In genomic region chr16:73092236-73092781, GRCh38 we compare ENCODE assay signal across 15 cellular contexts. TPM values are rescaled to one million over a fixed set of nuclear protein-coding genes. Genes with fewer than 3 reads are reported as not detected.
DNase-seq lines count a peak whose midpoint lies in the region; ATAC-seq and TF ChIP-seq lines count a peak whose summit lies in the region.
"Had no signal": no experiment of that assay in that cellular context is flagged by ENCODE, and none has a peak within 500 bp of the region (broad histone marks: within the 10 kb centered on the region; RNA-seq: fewer than 3 reads in every experiment).

No MANE protein-coding gene starts in this region.

- no peak for TF ChIP-seq POLR2A in NB4 (IDR thresholded peaks at IDR 0.05; ENCODE audit: extremely low read depth, insufficient read length)

- peak overlapping the region in 1 of 11 experiments; percentile 26; a peak in 1 of 22 replicates for H3K9ac ChIP-seq in BLaER1 treated with 17β-estradiol and CSF1 and Interleukin-3, amounts not matched to agents 10 nM and 100 nM
- H3K9ac ChIP-seq: GM23248 had no signal

- H3K9me3 Mint-ChIP-seq in neural crest cell (peaks cover 3% of the 10 kb centered on the region), natural killer cell (no peaks in the 10 kb centered on the region)
- no peaks in the 10 kb centered on the region for H3K9me3 Mint-ChIP-seq in naive thymus-derived CD8-positive, alpha-beta T cell
- H3K9me3 Mint-ChIP-seq: stimulated activated naive CD8-positive, alpha-beta T cell treated with anti-CD3 and anti-CD28 coated beads, Interleukin-15, amount 100 ng/mL, for 72 hours had no signal

- H3K36me3 Mint-ChIP-seq in neural crest cell (ENCODE audit: low read depth) (no peaks in the 10 kb centered on the region), natural killer cell (no peaks in the 10 kb centered on the region)
- no peaks in the 10 kb centered on the region for H3K36me3 Mint-ChIP-seq in naive thymus-derived CD8-positive, alpha-beta T cell

- H3K4me3 ChIP-seq in BLaER1 treated with 17β-estradiol and CSF1 and Interleukin-3, amounts not matched to agents 10 nM and 100 nM: no peak overlapping the region
- H3K4me3 ChIP-seq in NB4 (ENCODE audit: low read depth, low read length) (no peak overlapping the region), fibroblast of pulmonary artery (replicated peaks; ENCODE audit: low read depth, low read length) (no peak overlapping the region)
- H3K4me3 ChIP-seq: GM23248, heart right ventricle had no signal

- H3K27me3 ChIP-seq in BLaER1 treated with 17β-estradiol and CSF1 and Interleukin-3, amounts not matched to agents 10 nM and 100 nM: no peaks in the 10 kb centered on the region
- H3K27me3 ChIP-seq: heart right ventricle, neutrophil had no signal

- peaks cover 48% of the 10 kb centered on the region for H3K4me1 Mint-ChIP-seq in neural crest cell
- H3K4me1 Mint-ChIP-seq in natural killer cell: peaks cover 8 to 11% of the 10 kb centered on the region in 2 donors
- peaks cover 0 to 7% (median 2%) of the 10 kb centered on the region in 4 donors for H3K4me1 Mint-ChIP-seq in naive thymus-derived CD8-positive, alpha-beta T cell
- H3K4me1 Mint-ChIP-seq: stimulated activated naive CD8-positive, alpha-beta T cell treated with anti-CD3 and anti-CD28 coated beads, Interleukin-15, amount 100 ng/mL, for 72 hours had no signal

- peaks cover 7 to 51% (median 14%) of the 10 kb centered on the region in 10 experiments for H3K4me1 ChIP-seq in BLaER1 treated with 17β-estradiol and CSF1 and Interleukin-3, amounts not matched to agents 10 nM and 100 nM

- intact Hi-C loops in natural killer cell (cut with micrococcal nuclease): no loop called here

- 0 out of 22 replicates have a peak, but pooled peaks cover 0 to 11% (median 0%) of the 10 kb centered on the region in 11 experiments for H3K9me3 ChIP-seq in BLaER1 treated with 17β-estradiol and CSF1 and Interleukin-3, amounts not matched to agents 10 nM and 100 nM (replicated peaks in 1 of 11)
- H3K9me3 ChIP-seq: heart right ventricle, neutrophil had no signal

- H4K20me1 ChIP-seq in BLaER1 treated with 17β-estradiol and CSF1 and Interleukin-3, amounts not matched to agents 10 nM and 100 nM: no peaks in the 10 kb centered on the region

- H3K27me3 Mint-ChIP-seq in neural crest cell (ENCODE audit: low read depth) (no peaks in the 10 kb centered on the region), natural killer cell (ENCODE audit: low read depth in 2 of 2) (no peaks in the 10 kb centered on the region)
- H3K27me3 Mint-ChIP-seq in naive thymus-derived CD8-positive, alpha-beta T cell: peaks cover 0 to 3% (median 0%) of the 10 kb centered on the region in 5 donors
- H3K27me3 Mint-ChIP-seq: stimulated activated naive CD8-positive, alpha-beta T cell treated with anti-CD3 and anti-CD28 coated beads, Interleukin-15, amount 100 ng/mL, for 72 hours had no signal

- no peak for ATAC-seq in natural killer cell
- no peak for ATAC-seq in naive thymus-derived CD8-positive, alpha-beta T cell
- ATAC-seq: stimulated activated naive CD8-positive, alpha-beta T cell treated with anti-CD3 and anti-CD28 coated beads, Interleukin-15, amount 100 ng/mL, for 72 hours had no signal

- H3K4me2 ChIP-seq in BLaER1 treated with 17β-estradiol and CSF1 and Interleukin-3, amounts not matched to agents 10 nM and 100 nM: peak overlapping the region in 6 of 11 experiments; percentile 13 to 62 (median 30); a peak in 8 of 22 replicates

- DNase-seq in NB4 (ENCODE audit: low read depth) (peak; percentile 13), fibroblast of pulmonary artery (ENCODE audit: low read depth) (peak; percentile 31), neural crest cell (ENCODE audit: low read depth, low spot score) (peak; percentile 35), SKM-1 treated with dmso at 0.1 percent for 144 hours (lab: John Stamatoyannopoulos, UW; ENCODE audit: unreplicated experiment) (no peak), natural killer cell (no peak), SW480 (ENCODE audit: low spot score) (no peak)
- DNase-seq in naive thymus-derived CD8-positive, alpha-beta T cell: no peak
- DNase-seq: activated effector memory CD4-positive, alpha-beta T cell treated with Interleukin-2 at 50 U/mL for 16 hours; GM23248; heart right ventricle; NCI-H1417 treated with DMSO at 0.1 percent for 48 hours; SHP77 treated with DMSO at 0.1 percent for 48 hours; stimulated activated naive CD8-positive, alpha-beta T cell treated with anti-CD3 and anti-CD28 coated beads, Interleukin-15, amount 100 ng/mL, for 72 hours had no signal

- H3K4me3 Mint-ChIP-seq in neural crest cell (peak overlapping the region; percentile 63), natural killer cell (no peak overlapping the region)
- no peak overlapping the region for H3K4me3 Mint-ChIP-seq in naive thymus-derived CD8-positive, alpha-beta T cell
- H3K4me3 Mint-ChIP-seq: stimulated activated naive CD8-positive, alpha-beta T cell treated with anti-CD3 and anti-CD28 coated beads, Interleukin-15, amount 100 ng/mL, for 72 hours had no signal

- H3K27ac ChIP-seq in BLaER1 treated with 17β-estradiol and CSF1 and Interleukin-3, amounts not matched to agents 10 nM and 100 nM: peak overlapping the region in 3 of 11 experiments; percentile 30 to 52 (median 30); a peak in 6 of 22 replicates
- H3K27ac ChIP-seq: GM23248, neutrophil had no signal

- POLR2A ChIA-PET in naive thymus-derived CD8-positive, alpha-beta T cell (lab: Charles Lee): no interaction called here

- TF ChIP-seq CTCF in NB4 (IDR thresholded peaks at IDR 0.05; ENCODE audit: low read depth, low read length): no peak
- no peak for TF ChIP-seq CTCF in fibroblast of pulmonary artery (IDR thresholded peaks at IDR 0.05; ENCODE audit: low read length, missing control alignments)
- TF ChIP-seq CTCF in neural crest cell (conservative IDR thresholded peaks at IDR 0.05): no peak
- no peak for TF ChIP-seq CTCF in natural killer cell (IDR thresholded peaks at IDR 0.05)

- H3K36me3 ChIP-seq in BLaER1 treated with 17β-estradiol and CSF1 and Interleukin-3, amounts not matched to agents 10 nM and 100 nM: no peaks in the 10 kb centered on the region
- H3K36me3 ChIP-seq: heart right ventricle, neutrophil had no signal

- H3K27ac Mint-ChIP-seq in neural crest cell (ENCODE audit: unreplicated experiment) (peak overlapping the region; percentile 86), natural killer cell (peak overlapping the region in 1 of 2 donors; percentile 44)
- H3K27ac Mint-ChIP-seq in naive thymus-derived CD8-positive, alpha-beta T cell: peak overlapping the region in 2 of 10 donors; percentile 41 to 63

RNA-seq across cellular contexts. Expression of gene ZFHX3, which starts 44.4 kb away (rescaled TPM):
- total RNA-seq in neural crest cell (40.1 and 46.0 TPM in 2 replicates), natural killer cell (1 to 10 TPM; 5.8 to 7.8 (median 7.5) TPM)
- under 1 TPM; 0.34 to 0.38 TPM for total RNA-seq in naive thymus-derived CD8-positive, alpha-beta T cell
- under 1 TPM in 1 of 3 donors, not detected in 2; 0.05 TPM for polyA plus RNA-seq in naive thymus-derived CD8-positive, alpha-beta T cell

Comparison
In these comparisons a context has a peak if more than half of its experiments do, and no peak if none do; other contexts are left out.
1. DNase-seq: peak in NB4 (single experiment), fibroblast of pulmonary artery (single experiment) and neural crest cell (single experiment); none in SKM-1 treated with dmso at 0.1 percent for 144 hours (single experiment), natural killer cell (single experiment), naive thymus-derived CD8-positive, alpha-beta T cell (0 of 10) and SW480 (single experiment).
2. RNA of gene ZFHX3, which starts 44.4 kb away (total RNA-seq): 40.1 to 46.0 TPM in neural crest cell and 5.8 to 7.8 TPM in natural killer cell; 0.34 to 0.38 TPM in naive thymus-derived CD8-positive, alpha-beta T cell; every median in the first group is over 4 times any median in the second.